ENCODE assay signal across 1 cellular context in the genomic region with DNA sequence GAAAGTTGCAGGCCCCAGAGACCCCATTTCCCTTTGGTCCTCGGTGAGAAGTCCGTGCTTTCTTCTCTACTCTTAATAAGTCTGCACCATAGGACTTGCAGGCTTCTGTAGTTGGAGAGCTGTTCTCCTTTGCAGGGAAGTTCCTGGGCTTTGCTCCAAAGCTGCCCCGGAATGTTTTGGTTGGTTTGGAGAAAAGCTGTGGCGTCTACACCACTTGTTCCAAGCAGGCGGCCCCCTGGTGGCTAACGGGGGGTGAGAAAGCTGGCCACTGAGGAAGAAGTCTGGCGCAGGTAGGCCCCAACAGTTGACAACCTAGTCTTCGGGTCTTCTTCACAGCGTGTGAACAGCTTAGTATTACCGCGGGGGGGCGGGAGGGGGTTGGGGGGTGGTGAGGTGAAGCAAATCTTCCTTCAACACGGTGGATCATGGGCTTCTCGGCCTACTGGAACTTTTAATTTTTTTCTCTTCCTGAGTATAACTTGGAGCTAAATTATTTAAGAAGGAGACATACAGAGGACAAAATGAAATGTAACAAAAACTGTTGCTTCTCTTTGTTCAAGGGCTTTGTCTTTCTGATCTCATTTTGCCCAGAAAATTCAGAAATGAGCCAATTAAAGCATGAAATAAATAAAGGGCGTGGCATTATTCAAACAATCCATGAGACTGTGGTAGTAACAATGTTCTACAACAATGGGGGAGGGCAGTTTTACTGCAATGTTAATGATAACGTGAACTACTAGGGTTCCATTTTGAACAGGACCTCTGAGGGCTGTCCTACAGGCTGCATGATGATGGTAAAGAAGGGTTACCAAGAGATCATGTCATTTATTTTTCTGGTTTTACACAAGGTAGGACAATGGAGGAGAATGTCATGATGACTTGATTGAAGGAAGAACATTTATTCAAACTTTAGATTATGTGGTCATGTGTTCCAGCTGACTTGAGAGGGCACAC.
A peak's percentile ranks its signal among the peaks of the same experiment; 100 is the strongest.
TF ChIP-seq lines count a peak whose summit lies in the region.

No MANE protein-coding gene starts in this region.

TF ChIP-seq in K562, 482 proteins besides CTCF, POLR2A, EP300 and RAD21 (continued from another document):
- TF ChIP-seq MGA (IDR thresholded peaks at IDR 0.05): 0 out of 2 replicates have a peak, but pooled peaks have one; percentile 6
- TF ChIP-seq L3MBTL2 (IDR thresholded peaks at IDR 0.05): peak; percentile 41; the same call in 1 of the 2 replicates
- peak; percentile 46 for TF ChIP-seq SMAD4 (CRISPR knock-in tag; conservative IDR thresholded peaks at IDR 0.05)
- TF ChIP-seq SAP30 (IDR thresholded peaks at IDR 0.05; ENCODE audit: borderline replicate concordance, insufficient read depth, low read depth, low read length, poor library complexity, severe bottlenecking): peak; percentile 28
- TF ChIP-seq ZSCAN29 (IDR thresholded peaks at IDR 0.05): peak; percentile 85
- no peak; the same call in 1 of the 2 replicates for TF ChIP-seq GTF2A2 (tag; IDR thresholded peaks at IDR 0.05)
- TF ChIP-seq MLLT1 (IDR thresholded peaks at IDR 0.05): 0 out of 4 replicates have a peak, but pooled peaks of 1 of the 2 experiments have one; percentile 11
- TF ChIP-seq CREBBP (IDR thresholded peaks at IDR 0.05; ENCODE audit: low read depth, low read length): no peak
- TF ChIP-seq RREB1 (CRISPR knock-in tag; IDR thresholded peaks at IDR 0.05): no peak
- TF ChIP-seq MECOM (CRISPR knock-in tag; IDR thresholded peaks at IDR 0.05): peak; percentile 69; the same call in 1 of the 2 replicates
- peak; percentile 90 for TF ChIP-seq ZNF311 (CRISPR knock-in tag; IDR thresholded peaks at IDR 0.05)
